ENCODE assay signal across 23 cellular contexts in the genomic region with DNA sequence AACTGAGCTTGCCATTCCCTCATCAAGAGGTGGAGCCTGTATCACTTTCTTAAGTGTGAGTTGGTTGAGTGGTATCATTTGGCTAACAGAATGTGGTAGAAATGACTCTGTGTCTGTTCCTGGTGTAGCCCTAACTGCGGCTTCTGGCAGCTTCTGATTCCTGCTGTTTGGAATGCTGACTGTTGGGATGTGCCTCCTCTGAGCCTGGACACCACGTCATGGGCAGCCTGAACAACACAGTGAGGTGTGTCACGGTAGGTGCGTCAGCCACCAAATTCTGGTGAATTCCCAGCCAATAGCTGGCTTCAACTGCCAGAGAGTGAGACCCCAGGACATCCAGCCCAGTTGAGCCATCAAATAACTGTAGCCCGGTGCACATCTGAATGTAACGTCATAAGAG. TPM values are rescaled to one million over a fixed set of nuclear protein-coding genes. Genes with fewer than 3 reads are reported as not detected.
DNase-seq lines count a peak whose midpoint lies in the region; ATAC-seq and TF ChIP-seq lines count a peak whose summit lies in the region.
"Had no signal": no experiment of that assay in that cellular context is flagged by ENCODE, and none has a peak within 500 bp of the region (broad histone marks: within the 10 kb centered on the region; RNA-seq: fewer than 3 reads in every experiment).

No MANE protein-coding gene starts in this region.

- no peak overlapping the region for H3K4me3 Mint-ChIP-seq in activated T-helper 1 cell treated with anti-CD3 and anti-CD28 coated beads, Interleukin-12 subunit alpha, Interleukin-12 subunit beta, Interleukin-2, Interleukin-4 antibody, amounts not matched to agents 30 ng/mL and 10 ng/mL and 1 ng/mL, durations not matched to agents 14 hours and 24 hours and 36 hours
- H3K4me3 Mint-ChIP-seq: activated CD4-positive, alpha-beta T cell treated with anti-CD3 and anti-CD28 coated beads, Interleukin-2, amount 10 ng/mL, durations not matched to agents 7 days and 5 days; CD4-positive, CD25-positive, alpha-beta regulatory T cell; immature natural killer cell; natural killer cell treated with Interleukin-12 subunit alpha and Interleukin-12 subunit beta and Interleukin-15 and Interleukin-18, amount 100 ng/mL, for 72 hours had no signal

- no peaks in the 10 kb centered on the region for H3K9me3 Mint-ChIP-seq in activated T-helper 1 cell treated with anti-CD3 and anti-CD28 coated beads, Interleukin-12 subunit alpha, Interleukin-12 subunit beta, Interleukin-2, Interleukin-4 antibody, amounts not matched to agents 30 ng/mL and 10 ng/mL and 1 ng/mL, durations not matched to agents 14 hours and 24 hours and 36 hours
- H3K9me3 Mint-ChIP-seq: activated CD4-positive, alpha-beta T cell treated with anti-CD3 and anti-CD28 coated beads, Interleukin-2, amount 10 ng/mL, durations not matched to agents 7 days and 5 days; immature natural killer cell; natural killer cell treated with Interleukin-12 subunit alpha and Interleukin-12 subunit beta and Interleukin-15 and Interleukin-18, amount 100 ng/mL, for 72 hours had no signal

- intact Hi-C loops in body of pancreas (cut with DNase I): no loop called here
- intact Hi-C loops in activated T-helper 1 cell treated with anti-CD3 and anti-CD28 coated beads, Interleukin-12 subunit alpha, Interleukin-12 subunit beta, Interleukin-2, Interleukin-4 antibody, amounts not matched to agents 30 ng/mL and 10 ng/mL and 1 ng/mL, durations not matched to agents 14 hours and 24 hours and 36 hours (cut with micrococcal nuclease): no loop called here

- peaks cover 6% of the 10 kb centered on the region for H3K4me1 Mint-ChIP-seq in activated T-helper 1 cell treated with anti-CD3 and anti-CD28 coated beads, Interleukin-12 subunit alpha, Interleukin-12 subunit beta, Interleukin-2, Interleukin-4 antibody, amounts not matched to agents 30 ng/mL and 10 ng/mL and 1 ng/mL, durations not matched to agents 14 hours and 24 hours and 36 hours (ENCODE audit: low read depth)
- H3K4me1 Mint-ChIP-seq: immature natural killer cell had no signal

- TF ChIP-seq POLR2A in body of pancreas (IDR thresholded peaks at IDR 0.05): no peak

- H3K27me3 Mint-ChIP-seq in activated T-helper 1 cell treated with anti-CD3 and anti-CD28 coated beads, Interleukin-12 subunit alpha, Interleukin-12 subunit beta, Interleukin-2, Interleukin-4 antibody, amounts not matched to agents 30 ng/mL and 10 ng/mL and 1 ng/mL, durations not matched to agents 14 hours and 24 hours and 36 hours (ENCODE audit: insufficient read depth): peaks cover 14% of the 10 kb centered on the region

- no peak overlapping the region for H3K4me3 ChIP-seq in AG09309 (ENCODE audit: control insufficient read depth, low read depth, low read length)
- no peak overlapping the region for H3K4me3 ChIP-seq in body of pancreas
- H3K4me3 ChIP-seq: heart right ventricle, K562, prostate gland, vagina had no signal

- WGBS in body of pancreas, 2 donors: 82% methylated on average over 4 to 6 of the region's 6 CpGs

- H3K27ac Mint-ChIP-seq in activated T-helper 1 cell treated with anti-CD3 and anti-CD28 coated beads, Interleukin-12 subunit alpha, Interleukin-12 subunit beta, Interleukin-2, Interleukin-4 antibody, amounts not matched to agents 30 ng/mL and 10 ng/mL and 1 ng/mL, durations not matched to agents 14 hours and 24 hours and 36 hours: no peak overlapping the region
- H3K27ac Mint-ChIP-seq: activated CD4-positive, alpha-beta T cell treated with anti-CD3 and anti-CD28 coated beads, Interleukin-2, amount 10 ng/mL, durations not matched to agents 7 days and 5 days; CD4-positive, CD25-positive, alpha-beta regulatory T cell; immature natural killer cell; natural killer cell treated with Interleukin-12 subunit alpha and Interleukin-12 subunit beta and Interleukin-15 and Interleukin-18, amount 100 ng/mL, for 72 hours had no signal

- H3K36me3 ChIP-seq in KOPT-K1 (ENCODE audit: insufficient read depth, low read length) (no peaks in the 10 kb centered on the region), body of pancreas (replicated peaks in 1 of 2; ENCODE audit: insufficient read depth in 1 of 2, low read depth in 2 of 2) (no peaks in the 10 kb centered on the region)
- H3K36me3 ChIP-seq: heart right ventricle, prostate gland, vagina had no signal

- H3K9me3 ChIP-seq in KOPT-K1 (ENCODE audit: insufficient read depth, low read length, poor library complexity, severe bottlenecking) (peaks cover 4% of the 10 kb centered on the region), body of pancreas (no peaks in the 10 kb centered on the region)
- H3K9me3 ChIP-seq: prostate gland, vagina had no signal

- peaks cover 48% of the 10 kb centered on the region for H3K4me1 ChIP-seq in body of pancreas
- H3K4me1 ChIP-seq: prostate gland, vagina had no signal

- H3K27me3 ChIP-seq in body of pancreas: no peaks in the 10 kb centered on the region
- H3K27me3 ChIP-seq: heart right ventricle, vagina had no signal

- DNase-seq in AG09309 (ENCODE audit: low read depth) (peak; percentile 17), body of pancreas (peak in 1 of 4 donors; percentile 26), left lobe of liver (ENCODE audit: low spot score) (no peak), NCI-H345 treated with DMSO at 0.1 percent for 48 hours (lab: John Stamatoyannopoulos, UW; ENCODE audit: unreplicated experiment) (no peak)
- DNase-seq in activated T-helper 1 cell treated with anti-CD3 and anti-CD28 coated beads, Interleukin-12 subunit alpha, Interleukin-12 subunit beta, Interleukin-2, Interleukin-4 antibody, amounts not matched to agents 30 ng/mL and 10 ng/mL and 1 ng/mL, durations not matched to agents 14 hours and 24 hours and 36 hours (ENCODE audit: low spot score): no peak
- no peak for DNase-seq in stimulated activated CD4-positive, alpha-beta T cell treated with anti-CD3 and anti-CD28 coated beads, Interleukin-1b, Interleukin-23, amount 100 ng/mL, for 48 hours
- DNase-seq: activated CD4-positive, alpha-beta T cell treated with anti-CD3 and anti-CD28 coated beads, Interleukin-2, amount 10 ng/mL, durations not matched to agents 7 days and 5 days; activated CD8-positive, alpha-beta memory T cell treated with anti-CD3 and anti-CD28 coated beads, Interleukin-2, amount 50 U/mL, for 48 hours; activated gamma-delta T cell treated with Interleukin-2 at 50 U/mL for 16 hours; CD4-positive, CD25-positive, alpha-beta regulatory T cell; heart right ventricle; immature natural killer cell; NCI-H1092 treated with DMSO at 0.1 percent for 48 hours; NCI-H524; Right ventricle myocardium superior; stimulated activated CD4-positive, alpha-beta T cell treated with anti-CD3 and anti-CD28 coated beads, Interleukin-4, amount 100 ng/mL, for 24 hours had no signal

- peaks cover 2% of the 10 kb centered on the region for H3K36me3 Mint-ChIP-seq in activated T-helper 1 cell treated with anti-CD3 and anti-CD28 coated beads, Interleukin-12 subunit alpha, Interleukin-12 subunit beta, Interleukin-2, Interleukin-4 antibody, amounts not matched to agents 30 ng/mL and 10 ng/mL and 1 ng/mL, durations not matched to agents 14 hours and 24 hours and 36 hours (ENCODE audit: low read depth)
- H3K36me3 Mint-ChIP-seq: immature natural killer cell; natural killer cell treated with Interleukin-12 subunit alpha and Interleukin-12 subunit beta and Interleukin-15 and Interleukin-18, amount 100 ng/mL, for 72 hours had no signal

- H3K27ac ChIP-seq in KOPT-K1 (ENCODE audit: low read depth, low read length, poor library complexity, severe bottlenecking): peak overlapping the region; percentile 32
- H3K27ac ChIP-seq in body of pancreas: peak overlapping the region; percentile 31 to 64 (median 52)
- H3K27ac ChIP-seq: heart right ventricle, prostate gland, vagina had no signal

- ATAC-seq in body of pancreas (no peak), left lobe of liver (peak; percentile 44), GM21825 (IDR thresholded peaks at IDR 0.05; ENCODE audit: unreplicated experiment) (no peak)
- ATAC-seq: heart right ventricle; K562; natural killer cell treated with Interleukin-12 subunit alpha and Interleukin-12 subunit beta and Interleukin-15 and Interleukin-18, amount 100 ng/mL, for 72 hours had no signal

- no peak for TF ChIP-seq CTCF in AG09309 (IDR thresholded peaks at IDR 0.05; ENCODE audit: control insufficient read depth, insufficient read depth, low read depth, low read length, missing control alignments)
- no peak for TF ChIP-seq CTCF in body of pancreas (IDR thresholded peaks at IDR 0.05)

RNA-seq across cellular contexts. Expression of a gene that starts 6.1 kb away (rescaled TPM):
- total RNA-seq in body of pancreas: 1 to 10 TPM in 1 of 2 donors, under 1 TPM in 1; 0.33 to 3.4 TPM
- 3.0 TPM for total RNA-seq in left lobe of liver
- total RNA-seq in activated T-helper 1 cell treated with anti-CD3 and anti-CD28 coated beads, Interleukin-12 subunit alpha, Interleukin-12 subunit beta, Interleukin-2, Interleukin-4 antibody, amounts not matched to agents 30 ng/mL and 10 ng/mL and 1 ng/mL, durations not matched to agents 14 hours and 24 hours and 36 hours: not detected in 2 replicates
- total RNA-seq: activated CD4-positive, alpha-beta T cell treated with anti-CD3 and anti-CD28 coated beads, Interleukin-2, amount 10 ng/mL, durations not matched to agents 7 days and 5 days; CD4-positive, CD25-positive, alpha-beta regulatory T cell; chondrocyte; heart right ventricle; K562; natural killer cell treated with Interleukin-12 subunit alpha and Interleukin-12 subunit beta and Interleukin-15 and Interleukin-18, amount 100 ng/mL, for 72 hours; Right ventricle myocardium superior had no signal

RNA-seq across cellular contexts. Expression of a gene that starts 42.2 kb away (rescaled TPM):
- total RNA-seq in body of pancreas (10 to 100 TPM; 40.2 to 93.1 TPM), left lobe of liver (111 TPM)
- 412 and 422 TPM in 2 replicates for total RNA-seq in activated T-helper 1 cell treated with anti-CD3 and anti-CD28 coated beads, Interleukin-12 subunit alpha, Interleukin-12 subunit beta, Interleukin-2, Interleukin-4 antibody, amounts not matched to agents 30 ng/mL and 10 ng/mL and 1 ng/mL, durations not matched to agents 14 hours and 24 hours and 36 hours
